ENCODE assay signal across 26 cellular contexts in genomic region chr2:1070601-1071000, GRCh38.
"Had no signal": no experiment of that assay in that cellular context is flagged by ENCODE, and none has a peak within 500 bp of the region (broad histone marks: within the 10 kb centered on the region; RNA-seq: fewer than 3 reads in every experiment).

No MANE protein-coding gene starts in this region.

- H3K27me3 Mint-ChIP-seq: activated CD4-positive, alpha-beta memory T cell treated with anti-CD3 and anti-CD28 coated beads, Interleukin-2, amount 10 ng/mL, durations not matched to agents 7 days and 5 days; activated CD4-positive, alpha-beta T cell treated with anti-CD3 and anti-CD28 coated beads, Interleukin-2, amount 10 ng/mL, durations not matched to agents 7 days and 5 days; activated naive CD4-positive, alpha-beta T cell treated with anti-CD3 and anti-CD28 coated beads, Interleukin-2, amount 50 U/mL, for 24 hours; activated naive CD8-positive, alpha-beta T cell treated with anti-CD3 and anti-CD28 coated beads, Interleukin-2, amount 50 U/mL, for 24 hours had no signal

- H3K9me3 ChIP-seq: suprapubic skin had no signal

- H3K4me3 ChIP-seq: left ventricle myocardium inferior, lung, suprapubic skin, tibial nerve had no signal

- H3K36me3 Mint-ChIP-seq: activated naive CD4-positive, alpha-beta T cell treated with anti-CD3 and anti-CD28 coated beads, Interleukin-2, amount 50 U/mL, for 24 hours; natural killer cell had no signal

- H3K27me3 ChIP-seq: suprapubic skin, tibial nerve had no signal

- H3K27ac ChIP-seq: left ventricle myocardium inferior, suprapubic skin, tibial nerve had no signal

- H3K4me3 Mint-ChIP-seq: activated CD4-positive, alpha-beta memory T cell treated with anti-CD3 and anti-CD28 coated beads, Interleukin-2, amount 10 ng/mL, durations not matched to agents 7 days and 5 days; activated CD4-positive, alpha-beta T cell treated with anti-CD3 and anti-CD28 coated beads, Interleukin-2, amount 10 ng/mL, durations not matched to agents 7 days and 5 days; activated naive CD4-positive, alpha-beta T cell treated with anti-CD3 and anti-CD28 coated beads, Interleukin-2, amount 50 U/mL, for 24 hours; activated naive CD8-positive, alpha-beta T cell treated with anti-CD3 and anti-CD28 coated beads, Interleukin-2, amount 50 U/mL, for 24 hours; natural killer cell; WTC11 had no signal

- DNase-seq: activated CD4-positive, alpha-beta memory T cell treated with anti-CD3 and anti-CD28 coated beads, Interleukin-2, amount 10 ng/mL, durations not matched to agents 7 days and 5 days; activated CD4-positive, alpha-beta T cell treated with anti-CD3 and anti-CD28 coated beads for 1 hour; activated CD4-positive, alpha-beta T cell treated with anti-CD3 and anti-CD28 coated beads, Interleukin-2, amount 10 ng/mL, durations not matched to agents 7 days and 5 days; activated naive CD8-positive, alpha-beta T cell treated with anti-CD3 and anti-CD28 coated beads, Interleukin-2, amount 50 U/mL, for 24 hours; activated T-cell treated with anti-CD3 and anti-CD28 coated beads, Interleukin-2, amount 50 U/mL, for 48 hours; amygdala; caudate nucleus; cortex of kidney; foreskin fibroblast; head of caudate nucleus; hypothalamus; kidney glomerular epithelial cell; left ventricle myocardium inferior; mesendoderm; natural killer cell; right cardiac atrium; stimulated activated CD4-positive, alpha-beta T cell treated with anti-CD3 and anti-CD28 coated beads, Interleukin-15, amount 100 ng/mL, for 24 hours; stimulated activated CD4-positive, alpha-beta T cell treated with anti-CD3 and anti-CD28 coated beads, Interleukin-2, amount 100 ng/mL, for 24 hours; stimulated activated naive CD4-positive, alpha-beta T cell; T-helper 9 cell had no signal

- H3K27ac Mint-ChIP-seq: activated CD4-positive, alpha-beta memory T cell treated with anti-CD3 and anti-CD28 coated beads, Interleukin-2, amount 10 ng/mL, durations not matched to agents 7 days and 5 days; activated CD4-positive, alpha-beta T cell treated with anti-CD3 and anti-CD28 coated beads, Interleukin-2, amount 10 ng/mL, durations not matched to agents 7 days and 5 days; activated naive CD4-positive, alpha-beta T cell treated with anti-CD3 and anti-CD28 coated beads, Interleukin-2, amount 50 U/mL, for 24 hours; activated naive CD8-positive, alpha-beta T cell treated with anti-CD3 and anti-CD28 coated beads, Interleukin-2, amount 50 U/mL, for 24 hours; activated T-helper 2 cell treated with anti-CD3 and anti-CD28 coated beads, Interferon-gamma antibody, Interleukin-2, Interleukin-4, amounts not matched to agents 10 μg/mL and 5 μg/mL and 100 μg/mL, durations not matched to agents 14 hours and 24 hours and 36 hours; natural killer cell; WTC11 had no signal

- H3K4me1 Mint-ChIP-seq: activated CD4-positive, alpha-beta memory T cell treated with anti-CD3 and anti-CD28 coated beads, Interleukin-2, amount 10 ng/mL, durations not matched to agents 7 days and 5 days; activated CD4-positive, alpha-beta T cell treated with anti-CD3 and anti-CD28 coated beads, Interleukin-2, amount 10 ng/mL, durations not matched to agents 7 days and 5 days; activated naive CD4-positive, alpha-beta T cell treated with anti-CD3 and anti-CD28 coated beads, Interleukin-2, amount 50 U/mL, for 24 hours; natural killer cell had no signal

- H3K36me3 ChIP-seq: left ventricle myocardium inferior, suprapubic skin, tibial nerve had no signal

- H3K4me1 ChIP-seq: left ventricle myocardium inferior, suprapubic skin, tibial nerve had no signal

- H3K9me3 Mint-ChIP-seq: activated CD4-positive, alpha-beta memory T cell treated with anti-CD3 and anti-CD28 coated beads, Interleukin-2, amount 10 ng/mL, durations not matched to agents 7 days and 5 days; activated CD4-positive, alpha-beta T cell treated with anti-CD3 and anti-CD28 coated beads, Interleukin-2, amount 10 ng/mL, durations not matched to agents 7 days and 5 days; activated naive CD4-positive, alpha-beta T cell treated with anti-CD3 and anti-CD28 coated beads, Interleukin-2, amount 50 U/mL, for 24 hours; activated T-helper 2 cell treated with anti-CD3 and anti-CD28 coated beads, Interferon-gamma antibody, Interleukin-2, Interleukin-4, amounts not matched to agents 10 μg/mL and 5 μg/mL and 100 μg/mL, durations not matched to agents 14 hours and 24 hours and 36 hours; natural killer cell had no signal
